8 cellular contexts compared by ENCODE assay signal in the genomic region with DNA sequence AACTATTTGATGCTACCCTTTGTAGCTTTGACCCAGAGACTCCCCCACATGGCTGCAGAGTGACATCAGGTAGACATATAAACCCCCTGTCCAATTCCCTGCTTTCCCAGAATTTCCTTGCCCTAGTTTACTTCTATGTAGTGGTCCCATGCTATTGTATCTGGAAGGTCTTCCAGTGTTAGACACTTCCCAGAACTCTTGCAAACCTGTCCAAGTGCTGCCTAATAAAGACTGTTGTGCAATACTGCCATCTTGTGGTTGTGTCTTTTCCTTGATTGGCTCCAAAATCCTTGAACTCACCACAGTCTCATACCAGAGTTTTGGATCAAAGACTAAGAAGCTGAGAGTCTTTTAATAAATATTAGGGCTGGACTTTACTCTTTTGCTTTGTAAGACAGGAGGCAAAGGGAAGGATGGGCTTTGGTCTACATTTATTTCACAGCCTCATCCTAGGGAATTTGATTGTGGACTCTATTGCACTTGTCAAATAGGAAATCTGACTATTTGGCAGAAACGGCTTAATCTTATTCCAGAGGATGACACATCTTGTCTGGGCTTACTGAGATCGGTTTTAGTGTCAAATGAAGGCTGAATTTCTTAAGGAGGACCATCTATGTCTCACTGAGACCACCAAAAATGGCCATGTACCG.
DNase-seq lines count a peak whose midpoint lies in the region; FAIRE-seq and TF ChIP-seq lines count a peak whose summit lies in the region.

No MANE protein-coding gene starts in this region.

- H3K27me3 ChIP-seq in H7 (ENCODE audit: control insufficient read depth, insufficient read depth, low read length) (no peaks in the 10 kb centered on the region), esophagus muscularis mucosa (no peaks in the 10 kb centered on the region), neural cell (ENCODE audit: insufficient read depth, low read depth, low read length) (no peaks in the 10 kb centered on the region)

- no peaks in the 10 kb centered on the region for H3K4me1 Mint-ChIP-seq in activated CD4-positive, alpha-beta T cell treated with anti-CD3 and anti-CD28 coated beads, Interleukin-2, amount 10 ng/mL, durations not matched to agents 24 days and 14 days

- H3K4me3 ChIP-seq in H7 (ENCODE audit: insufficient read depth, low read depth, low read length): no peak overlapping the region
- no peak overlapping the region for H3K4me3 ChIP-seq in esophagus muscularis mucosa
- no peak overlapping the region for H3K4me3 ChIP-seq in neural cell (ENCODE audit: low read length)

- no peak overlapping the region for H3K4me2 ChIP-seq in neural cell (ENCODE audit: low read length)

- H3K27me3 Mint-ChIP-seq in activated CD4-positive, alpha-beta T cell treated with anti-CD3 and anti-CD28 coated beads, Interleukin-2, amount 10 ng/mL, durations not matched to agents 24 days and 14 days: no peaks in the 10 kb centered on the region

- H3K79me2 ChIP-seq in neural cell (replicated peaks; ENCODE audit: insufficient read depth, low read length): no peaks in the 10 kb centered on the region

- H3F3A ChIP-seq in neural cell (ENCODE audit: insufficient read depth, low read length, poor library complexity, severe bottlenecking): peaks cover 4% of the 10 kb centered on the region

- no peak overlapping the region for H3K4me3 Mint-ChIP-seq in activated CD4-positive, alpha-beta T cell treated with anti-CD3 and anti-CD28 coated beads, Interleukin-2, amount 10 ng/mL, durations not matched to agents 24 days and 14 days

- no peak overlapping the region for H3K9ac ChIP-seq in neural cell (ENCODE audit: low read length)

- TF ChIP-seq RAD21 in neural cell (conservative IDR thresholded peaks at IDR 0.05): peak; percentile 62

- H3K36me3 ChIP-seq in H7 (replicated peaks; ENCODE audit: control insufficient read depth, insufficient read depth, low read length) (no peaks in the 10 kb centered on the region), esophagus muscularis mucosa (no peaks in the 10 kb centered on the region), neural cell (ENCODE audit: insufficient read depth, low read length) (no peaks in the 10 kb centered on the region)

- 61% methylated on average over 3 of the region's 3 CpGs for WGBS in esophagus muscularis mucosa

- no peak overlapping the region for H3K27ac Mint-ChIP-seq in activated CD4-positive, alpha-beta T cell treated with anti-CD3 and anti-CD28 coated beads, Interleukin-2, amount 10 ng/mL, durations not matched to agents 24 days and 14 days

- no peaks in the 10 kb centered on the region for H3K9me3 Mint-ChIP-seq in activated CD4-positive, alpha-beta T cell treated with anti-CD3 and anti-CD28 coated beads, Interleukin-2, amount 10 ng/mL, durations not matched to agents 24 days and 14 days

- TF ChIP-seq EP300 in esophagus muscularis mucosa (IDR thresholded peaks at IDR 0.05): no peak
- TF ChIP-seq EP300 in neural cell (conservative IDR thresholded peaks at IDR 0.05; ENCODE audit: poor library complexity, severe bottlenecking): no peak

- no peaks in the 10 kb centered on the region for H3K36me3 Mint-ChIP-seq in activated CD4-positive, alpha-beta T cell treated with anti-CD3 and anti-CD28 coated beads, Interleukin-2, amount 10 ng/mL, durations not matched to agents 24 days and 14 days (ENCODE audit: low read depth)

- H2AFZ ChIP-seq in neural cell (ENCODE audit: low read depth, low read length): no peak overlapping the region

- no peak for FAIRE-seq in frontal cortex (lab: Jason Lieb, UNC)

- H4K20me1 ChIP-seq in neural cell (ENCODE audit: insufficient read depth): no peaks in the 10 kb centered on the region

- DNase-seq in activated CD4-positive, alpha-beta T cell treated with anti-CD3 and anti-CD28 coated beads, Interleukin-2, amount 10 ng/mL, durations not matched to agents 24 days and 14 days: peak; percentile 77
- no peak for DNase-seq in activated CD4-positive, alpha-beta T cell treated with anti-CD3 and anti-CD28 coated beads, Interleukin-2, amount 50 U/mL, for 1 hour
- DNase-seq in H7: peak; percentile 9
- DNase-seq in M059J (ENCODE audit: low read depth): peak; percentile 78
- peak; percentile 54 for DNase-seq in RPMI7951 (ENCODE audit: low read depth)
- no peak for DNase-seq in esophagus muscularis mucosa (ENCODE audit: extremely low spot score)
- DNase-seq in frontal cortex (ENCODE audit: low spot score in 2 of 2): no peak

- H3K9me3 ChIP-seq in esophagus muscularis mucosa (peaks cover 0 to 8% (median 0%) of the 10 kb centered on the region in 4 donors), neural cell (ENCODE audit: low read length) (peaks cover 3% of the 10 kb centered on the region)

- no peaks in the 10 kb centered on the region for H3K9me2 ChIP-seq in neural cell (ENCODE audit: insufficient read depth, low read length)

- H3K27ac ChIP-seq in esophagus muscularis mucosa (replicated peaks in 1 of 4) (no peak overlapping the region), neural cell (ENCODE audit: low read length) (no peak overlapping the region)

- intact Hi-C loops in activated CD4-positive, alpha-beta T cell treated with anti-CD3 and anti-CD28 coated beads, Interleukin-2, amount 10 ng/mL, durations not matched to agents 24 days and 14 days (cut with micrococcal nuclease): loop anchor here (1.0 to 10.0 kb wide), 2 partner anchors 1621 to 1883 kb away; no protein-coding TSS in a partner anchor
- intact Hi-C loops in esophagus muscularis mucosa (cut with DNase I): loop anchor here (10.0 kb wide), 1 partner anchor 1143 kb away; no protein-coding TSS in a partner anchor

- peak; percentile 46 to 56 (median 47) for TF ChIP-seq CTCF in esophagus muscularis mucosa (IDR thresholded peaks at IDR 0.05)
- TF ChIP-seq CTCF in neural cell (IDR thresholded peaks at IDR 0.05; ENCODE audit: poor library complexity, severe bottlenecking): peak; percentile 51

- no peak for TF ChIP-seq POLR2A in esophagus muscularis mucosa (IDR thresholded peaks at IDR 0.05; ENCODE audit: low read depth)

- H3K4me1 ChIP-seq in esophagus muscularis mucosa: no peaks in the 10 kb centered on the region

TF ChIP-seq in neural cell, 6 proteins besides CTCF, POLR2A, EP300 and RAD21:
- TF ChIP-seq, protein P1, sequence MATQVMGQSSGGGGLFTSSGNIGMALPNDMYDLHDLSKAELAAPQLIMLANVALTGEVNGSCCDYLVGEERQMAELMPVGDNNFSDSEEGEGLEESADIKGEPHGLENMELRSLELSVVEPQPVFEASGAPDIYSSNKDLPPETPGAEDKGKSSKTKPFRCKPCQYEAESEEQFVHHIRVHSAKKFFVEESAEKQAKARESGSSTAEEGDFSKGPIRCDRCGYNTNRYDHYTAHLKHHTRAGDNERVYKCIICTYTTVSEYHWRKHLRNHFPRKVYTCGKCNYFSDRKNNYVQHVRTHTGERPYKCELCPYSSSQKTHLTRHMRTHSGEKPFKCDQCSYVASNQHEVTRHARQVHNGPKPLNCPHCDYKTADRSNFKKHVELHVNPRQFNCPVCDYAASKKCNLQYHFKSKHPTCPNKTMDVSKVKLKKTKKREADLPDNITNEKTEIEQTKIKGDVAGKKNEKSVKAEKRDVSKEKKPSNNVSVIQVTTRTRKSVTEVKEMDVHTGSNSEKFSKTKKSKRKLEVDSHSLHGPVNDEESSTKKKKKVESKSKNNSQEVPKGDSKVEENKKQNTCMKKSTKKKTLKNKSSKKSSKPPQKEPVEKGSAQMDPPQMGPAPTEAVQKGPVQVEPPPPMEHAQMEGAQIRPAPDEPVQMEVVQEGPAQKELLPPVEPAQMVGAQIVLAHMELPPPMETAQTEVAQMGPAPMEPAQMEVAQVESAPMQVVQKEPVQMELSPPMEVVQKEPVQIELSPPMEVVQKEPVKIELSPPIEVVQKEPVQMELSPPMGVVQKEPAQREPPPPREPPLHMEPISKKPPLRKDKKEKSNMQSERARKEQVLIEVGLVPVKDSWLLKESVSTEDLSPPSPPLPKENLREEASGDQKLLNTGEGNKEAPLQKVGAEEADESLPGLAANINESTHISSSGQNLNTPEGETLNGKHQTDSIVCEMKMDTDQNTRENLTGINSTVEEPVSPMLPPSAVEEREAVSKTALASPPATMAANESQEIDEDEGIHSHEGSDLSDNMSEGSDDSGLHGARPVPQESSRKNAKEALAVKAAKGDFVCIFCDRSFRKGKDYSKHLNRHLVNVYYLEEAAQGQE (IDR thresholded peaks at IDR 0.05; ENCODE audit: borderline replicate concordance): no peak
- TF ChIP-seq EZH2 (IDR thresholded peaks at IDR 0.05; ENCODE audit: borderline replicate concordance, insufficient read depth, low read length, poor library complexity, severe bottlenecking) (no peak), SMC3 (conservative IDR thresholded peaks at IDR 0.05; ENCODE audit: poor library complexity) (peak; percentile 54)

Comparison
In these comparisons a context has a peak if more than half of its experiments do, and no peak if none do; other contexts are left out.
1. DNase-seq: peak in activated CD4-positive, alpha-beta T cell treated with anti-CD3 and anti-CD28 coated beads, Interleukin-2, amount 10 ng/mL, durations not matched to agents 24 days and 14 days (single experiment), H7 (single experiment), M059J (single experiment) and RPMI7951 (single experiment); none in activated CD4-positive, alpha-beta T cell treated with anti-CD3 and anti-CD28 coated beads, Interleukin-2, amount 50 U/mL, for 1 hour (single experiment), esophagus muscularis mucosa (single experiment) and frontal cortex (0 of 2).